In genomic region chr9:95230046-95230445, GRCh38 we compare ENCODE assay signal across 20 cellular contexts.
"Had no signal": no experiment of that assay in that cellular context is flagged by ENCODE, and none has a peak within 500 bp of the region (broad histone marks: within the 10 kb centered on the region; RNA-seq: fewer than 3 reads in every experiment).

No MANE protein-coding gene starts in this region.

- H2AFZ ChIP-seq: parathyroid adenoma had no signal

- H3K27me3 ChIP-seq: gastrocnemius medialis, heart left ventricle, neutrophil, thyroid gland had no signal

- H3K4me3 ChIP-seq: gastrocnemius medialis, heart left ventricle, left ventricle myocardium inferior, mucosa of descending colon, thyroid gland had no signal

- H3K4me1 ChIP-seq: gastrocnemius medialis, heart left ventricle, left ventricle myocardium inferior, parathyroid adenoma, thyroid gland had no signal

- DNase-seq: activated CD4-positive, alpha-beta memory T cell treated with anti-CD3 and anti-CD28 coated beads, Interleukin-2, amount 10 ng/mL, durations not matched to agents 7 days and 5 days; activated CD4-positive, alpha-beta T cell treated with anti-CD3 and anti-CD28 coated beads for 4 hours; activated naive CD4-positive, alpha-beta T cell treated with anti-CD3 and anti-CD28 coated beads, Interleukin-2, amount 50 U/mL, for 16 hours; activated T-cell treated with anti-CD3 and anti-CD28 coated beads, Interleukin-2, amount 50 U/mL, for 24 hours; dermis blood vessel endothelial cell; erythroblast; gastrocnemius medialis; heart left ventricle; islet precursor cell; left ventricle myocardium inferior; mucosa of descending colon; naive thymus-derived CD4-positive, alpha-beta T cell; retina; stimulated activated CD4-positive, alpha-beta T cell treated with anti-CD3 and anti-CD28 coated beads, Interleukin-4, amount 100 ng/mL, for 1 hour; stimulated activated naive B cell treated with anti-CD40 and anti-IgM and Interleukin-4, amounts not matched to agents 10 μg/mL and 1 μg/mL and 100 μg/mL, for 72 hours; thyroid gland had no signal

- H3K9me3 ChIP-seq: gastrocnemius medialis, heart left ventricle, left ventricle myocardium inferior, mucosa of descending colon, neutrophil, thyroid gland had no signal

- H3K27ac ChIP-seq: gastrocnemius medialis, heart left ventricle, left ventricle myocardium inferior, neutrophil, parathyroid adenoma, thyroid gland had no signal

- H3K9ac ChIP-seq: parathyroid adenoma had no signal

- FAIRE-seq: astrocyte, urothelium cell line had no signal

- H3K79me2 ChIP-seq: parathyroid adenoma had no signal

- H3K36me3 ChIP-seq: gastrocnemius medialis, heart left ventricle, left ventricle myocardium inferior, neutrophil, thyroid gland had no signal

- ATAC-seq: gastrocnemius medialis; heart left ventricle; mucosa of descending colon; naive thymus-derived CD4-positive, alpha-beta T cell; stimulated activated naive B cell treated with anti-CD40 and anti-IgM and Interleukin-4, amounts not matched to agents 10 μg/mL and 1 μg/mL and 100 μg/mL, for 72 hours had no signal
